Comparison of ENCODE assay signal across 34 cellular contexts in genomic region chr2:68093634-68094033, GRCh38.
"Had no signal": no experiment of that assay in that cellular context is flagged by ENCODE, and none has a peak within 500 bp of the region (broad histone marks: within the 10 kb centered on the region; RNA-seq: fewer than 3 reads in every experiment).

No MANE protein-coding gene starts in this region.

- H3K9ac ChIP-seq: KMS-11 had no signal

- H3K4me2 ChIP-seq: KMS-11 had no signal

- H3K4me3 ChIP-seq: MG63 had no signal

- H3K27ac ChIP-seq: KMS-11 had no signal

- H3K9me3 ChIP-seq: MG63 had no signal

- H3K36me3 ChIP-seq: MG63 had no signal

- DNase-seq: Karpas-422, Kasumi-1, MG63, MM.1S, MV-4-11, NCI-H1048, NCI-H1092, NCI-H1092 treated with DMSO at 0.1 percent for 48 hours, NCI-H1105, NCI-H1105 treated with DMSO at 0.1 percent for 48 hours, NCI-H1417, NCI-H1417 treated with DMSO at 0.1 percent for 48 hours, NCI-H1436, NCI-H1436 treated with DMSO at 0.1 percent for 48 hours, NCI-H146, NCI-H1694, NCI-H1694 treated with DMSO at 0.1 percent for 48 hours, NCI-H187, NCI-H187 treated with DMSO at 0.1 percent for 48 hours, NCI-H1930, NCI-H2029, NCI-H2029 treated with DMSO at 0.1 percent for 48 hours, NCI-H2081, NCI-H2081 treated with DMSO at 0.1 percent for 48 hours, NCI-H2107, NCI-H2171, NCI-H2171 treated with DMSO at 0.1 percent for 48 hours, NCI-H2227 treated with DMSO at 0.1 percent for 48 hours, NCI-H226, NCI-H345, NCI-H446, NCI-H446 treated with DMSO at 0.1 percent for 48 hours, NCI-H510A had no signal

- H3K27me3 ChIP-seq: MG63 had no signal
